9 cellular contexts compared by ENCODE assay signal in the genomic region with DNA sequence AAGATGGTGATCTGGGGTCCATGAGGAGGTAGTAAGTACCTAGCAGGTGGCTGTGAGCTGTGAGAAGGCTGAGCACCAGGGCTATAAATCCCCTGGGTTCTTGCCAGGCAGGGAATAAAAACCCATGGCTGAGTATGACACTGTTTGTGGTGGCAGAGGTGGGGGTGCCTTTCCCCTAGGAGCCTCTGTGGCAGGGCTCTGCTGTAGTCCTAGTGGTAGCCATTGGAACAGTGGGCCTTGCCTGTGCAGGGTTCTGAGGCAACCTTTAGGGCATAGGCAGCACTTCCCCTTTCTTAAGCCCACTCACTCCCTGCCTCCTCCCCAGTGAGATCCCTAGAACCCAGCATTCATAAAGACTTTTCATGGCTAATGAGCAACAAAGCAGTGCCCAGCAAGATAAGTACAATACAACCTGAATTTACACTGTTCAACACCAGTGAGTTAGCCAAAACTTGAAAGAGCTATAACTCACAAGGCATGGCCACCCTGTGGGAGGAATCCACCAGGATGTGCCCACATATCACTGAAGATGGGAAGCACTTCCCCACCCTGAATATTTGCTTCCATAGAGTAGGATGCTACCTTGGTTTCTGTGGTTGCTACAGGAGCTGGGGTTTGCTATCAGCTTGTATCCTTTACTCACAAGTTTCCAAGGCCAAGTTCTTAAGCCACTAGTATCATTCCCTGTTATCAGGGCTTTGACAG.
DNase-seq lines count a peak whose midpoint lies in the region; ATAC-seq and TF ChIP-seq lines count a peak whose summit lies in the region.
"Had no signal": no experiment of that assay in that cellular context is flagged by ENCODE, and none has a peak within 500 bp of the region (broad histone marks: within the 10 kb centered on the region; RNA-seq: fewer than 3 reads in every experiment).

No MANE protein-coding gene starts in this region.

- no peak overlapping the region for H3K4me3 ChIP-seq in colonic mucosa

- ATAC-seq in GM19468 (IDR thresholded peaks at IDR 0.05; ENCODE audit: extremely low read depth, unreplicated experiment) (peak; percentile 19), HG03520 (IDR thresholded peaks at IDR 0.05; ENCODE audit: unreplicated experiment) (peak; percentile 53)

- no peaks in the 10 kb centered on the region for H3K27me3 ChIP-seq in colonic mucosa

- no peaks in the 10 kb centered on the region for H3K27me3 Mint-ChIP-seq in immature natural killer cell (ENCODE audit: low read depth in 3 of 3)

- H3K9ac ChIP-seq in colonic mucosa (ENCODE audit: low read depth in 2 of 2, low read length in 2 of 2): peak overlapping the region; percentile 7 to 16

- no peaks in the 10 kb centered on the region for H3K9me3 ChIP-seq in colonic mucosa

- intact Hi-C loops in colonic mucosa (cut with DNase I): no loop called here

- peak; percentile 53 for DNase-seq in CD1c-positive myeloid dendritic cell (ENCODE audit: extremely low spot score)
- peak; percentile 72 for DNase-seq in colonic mucosa
- DNase-seq in immature natural killer cell: no peak
- DNase-seq in COLO829 (ENCODE audit: low spot score): no peak
- no peak for DNase-seq in iPS-NIHi7 (ENCODE audit: extremely low spot score)
- DNase-seq in NCI-H526 treated with DMSO at 0.1 percent for 48 hours (lab: John Stamatoyannopoulos, UW): no peak
- DNase-seq: NCI-H2171 treated with DMSO at 0.1 percent for 48 hours had no signal

- H3K36me3 Mint-ChIP-seq in immature natural killer cell: no peaks in the 10 kb centered on the region

- no peaks in the 10 kb centered on the region for H3K4me1 ChIP-seq in colonic mucosa

- no peak overlapping the region for H3K27ac Mint-ChIP-seq in immature natural killer cell

- H3K9me3 Mint-ChIP-seq in immature natural killer cell: no peaks in the 10 kb centered on the region

- peak overlapping the region; percentile 81 for H3K27ac ChIP-seq in colonic mucosa

- peaks cover 7 to 8% of the 10 kb centered on the region in 2 donors for H3K4me1 Mint-ChIP-seq in immature natural killer cell

- TF ChIP-seq CTCF in colonic mucosa (IDR thresholded peaks at IDR 0.05): no peak

- H3K4me3 Mint-ChIP-seq in immature natural killer cell: no peak overlapping the region

- no peaks in the 10 kb centered on the region for H3K36me3 ChIP-seq in colonic mucosa

Comparison
In these comparisons a context has a peak if more than half of its experiments do, and no peak if none do; other contexts are left out.
1. DNase-seq: peak in CD1c-positive myeloid dendritic cell (single experiment) and colonic mucosa (single experiment); none in immature natural killer cell (0 of 3), COLO829 (single experiment), iPS-NIHi7 (single experiment) and NCI-H526 treated with DMSO at 0.1 percent for 48 hours (single experiment).